14 cellular contexts compared by ENCODE assay signal in genomic region chr9:28503573-28503972, GRCh38.
DNase-seq lines count a peak whose midpoint lies in the region; ATAC-seq and TF ChIP-seq lines count a peak whose summit lies in the region.
"Had no signal": no experiment of that assay in that cellular context is flagged by ENCODE, and none has a peak within 500 bp of the region (broad histone marks: within the 10 kb centered on the region; RNA-seq: fewer than 3 reads in every experiment).

No MANE protein-coding gene starts in this region.

- DNase-seq in A172 (ENCODE audit: low spot score) = peak; percentile 19
- peak; percentile 24 for DNase-seq in HS-5 (ENCODE audit: low read depth)
- peak; percentile 8 for DNase-seq in fibroblast of mammary gland (ENCODE audit: low read depth)
- DNase-seq in GF-D8 (lab: John Stamatoyannopoulos, UW) = no peak
- DNase-seq in NCI-H774 (lab: John Stamatoyannopoulos, UW) = no peak
- DNase-seq in MV-4-11 (lab: John Stamatoyannopoulos, UW) = no peak
- DNase-seq: 8988T; C1 segment of cervical spinal cord; CD4-positive, alpha-beta T cell; DMS79 treated with DMSO at 0.1 percent for 48 hours; EL; H7 had no signal

- ATAC-seq in SK-N-SH treated with all-trans-retinoic acid at 6 μM for 48 hours (peak; percentile 89), GM19023 (IDR thresholded peaks at IDR 0.05; ENCODE audit: unreplicated experiment) (no peak)

- no peak overlapping the region for H3K4me3 ChIP-seq in fibroblast of mammary gland (ENCODE audit: control insufficient read depth, low read depth, low read length)

- TF ChIP-seq CTCF in fibroblast of mammary gland (conservative IDR thresholded peaks at IDR 0.05; ENCODE audit: control insufficient read depth, insufficient read depth, low read depth, low read length) = no peak

TF ChIP-seq in SK-N-SH treated with all-trans-retinoic acid at 6 μM for 48 hours, 23 proteins besides CTCF, POLR2A, EP300 and RAD21:
- no peak for TF ChIP-seq SNAI2 (CRISPR knock-in tag; IDR thresholded peaks at IDR 0.05)
TF ChIP-seq in SK-N-SH treated with all-trans-retinoic acid at 6 μM for 48 hours: peak in this region for 0.

Comparison
In these comparisons a context has a peak if more than half of its experiments do, and no peak if none do; other contexts are left out.
1. DNase-seq: peak in A172 (single experiment), HS-5 (single experiment) and fibroblast of mammary gland (single experiment); none in GF-D8 (single experiment), NCI-H774 (single experiment) and MV-4-11 (single experiment).